In genomic region chr6:39196648-39197047, GRCh38 we compare ENCODE assay signal across 1 cellular context.
TF ChIP-seq lines count a peak whose summit lies in the region.

No MANE protein-coding gene starts in this region.

TF ChIP-seq in K562, 482 proteins besides CTCF, POLR2A, EP300 and RAD21 (continued from another document):
- TF ChIP-seq, protein P1, sequence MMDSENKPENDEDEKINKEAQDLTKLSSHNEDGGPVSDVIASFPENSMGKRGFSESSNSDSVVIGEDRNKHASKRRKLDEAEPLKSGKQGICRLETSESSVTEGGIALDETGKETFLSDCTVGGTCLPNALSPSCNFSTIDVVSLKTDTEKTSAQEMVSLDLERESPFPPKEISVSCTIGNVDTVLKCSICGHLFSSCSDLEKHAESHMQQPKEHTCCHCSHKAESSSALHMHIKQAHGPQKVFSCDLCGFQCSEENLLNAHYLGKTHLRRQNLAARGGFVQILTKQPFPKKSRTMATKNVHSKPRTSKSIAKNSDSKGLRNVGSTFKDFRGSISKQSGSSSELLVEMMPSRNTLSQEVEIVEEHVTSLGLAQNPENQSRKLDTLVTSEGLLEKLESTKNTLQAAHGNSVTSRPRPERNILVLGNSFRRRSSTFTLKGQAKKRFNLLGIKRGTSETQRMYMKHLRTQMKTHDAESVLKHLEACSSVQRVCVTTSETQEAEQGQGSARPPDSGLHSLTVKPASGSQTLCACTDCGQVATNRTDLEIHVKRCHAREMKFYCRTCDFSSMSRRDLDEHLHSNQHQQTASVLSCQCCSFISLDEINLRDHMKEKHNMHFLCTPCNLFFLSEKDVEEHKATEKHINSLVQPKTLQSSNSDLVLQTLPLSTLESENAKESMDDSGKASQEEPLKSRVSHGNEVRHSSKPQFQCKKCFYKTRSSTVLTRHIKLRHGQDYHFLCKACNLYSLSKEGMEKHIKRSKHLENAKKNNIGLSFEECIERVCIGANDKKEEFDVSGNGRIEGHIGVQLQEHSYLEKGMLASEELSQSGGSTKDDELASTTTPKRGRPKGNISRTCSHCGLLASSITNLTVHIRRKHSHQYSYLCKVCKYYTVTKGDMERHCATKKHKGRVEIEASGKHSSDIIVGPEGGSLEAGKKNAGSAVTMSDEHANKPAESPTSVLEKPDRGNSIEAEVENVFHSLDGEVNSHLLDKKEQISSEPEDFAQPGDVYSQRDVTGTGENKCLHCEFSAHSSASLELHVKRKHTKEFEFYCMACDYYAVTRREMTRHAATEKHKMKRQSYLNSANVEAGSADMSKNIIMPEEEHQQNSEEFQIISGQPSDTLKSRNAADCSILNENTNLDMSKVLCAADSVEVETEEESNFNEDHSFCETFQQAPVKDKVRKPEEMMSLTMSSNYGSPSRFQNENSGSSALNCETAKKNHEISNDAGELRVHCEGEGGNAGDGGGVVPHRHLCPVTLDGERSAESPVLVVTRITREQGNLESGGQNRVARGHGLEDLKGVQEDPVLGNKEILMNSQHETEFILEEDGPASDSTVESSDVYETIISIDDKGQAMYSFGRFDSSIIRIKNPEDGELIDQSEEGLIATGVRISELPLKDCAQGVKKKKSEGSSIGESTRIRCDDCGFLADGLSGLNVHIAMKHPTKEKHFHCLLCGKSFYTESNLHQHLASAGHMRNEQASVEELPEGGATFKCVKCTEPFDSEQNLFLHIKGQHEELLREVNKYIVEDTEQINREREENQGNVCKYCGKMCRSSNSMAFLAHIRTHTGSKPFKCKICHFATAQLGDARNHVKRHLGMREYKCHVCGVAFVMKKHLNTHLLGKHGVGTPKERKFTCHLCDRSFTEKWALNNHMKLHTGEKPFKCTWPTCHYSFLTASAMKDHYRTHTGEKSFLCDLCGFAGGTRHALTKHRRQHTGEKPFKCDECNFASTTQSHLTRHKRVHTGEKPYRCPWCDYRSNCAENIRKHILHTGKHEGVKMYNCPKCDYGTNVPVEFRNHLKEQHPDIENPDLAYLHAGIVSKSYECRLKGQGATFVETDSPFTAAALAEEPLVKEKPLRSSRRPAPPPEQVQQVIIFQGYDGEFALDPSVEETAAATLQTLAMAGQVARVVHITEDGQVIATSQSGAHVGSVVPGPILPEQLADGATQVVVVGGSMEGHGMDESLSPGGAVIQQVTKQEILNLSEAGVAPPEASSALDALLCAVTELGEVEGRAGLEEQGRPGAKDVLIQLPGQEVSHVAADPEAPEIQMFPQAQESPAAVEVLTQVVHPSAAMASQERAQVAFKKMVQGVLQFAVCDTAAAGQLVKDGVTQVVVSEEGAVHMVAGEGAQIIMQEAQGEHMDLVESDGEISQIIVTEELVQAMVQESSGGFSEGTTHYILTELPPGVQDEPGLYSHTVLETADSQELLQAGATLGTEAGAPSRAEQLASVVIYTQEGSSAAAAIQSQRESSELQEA (IDR thresholded peaks at IDR 0.05; ENCODE audit: low read depth) = no peak
- TF ChIP-seq MYBL2 (IDR thresholded peaks at IDR 0.05; ENCODE audit: low read depth) (no peak), MYBL2 (CRISPR knock-in tag; IDR thresholded peaks at IDR 0.05; ENCODE audit: borderline replicate concordance) (no peak), CBFA2T2 (conservative IDR thresholded peaks at IDR 0.05) (peak; percentile 90), MAFF (IDR thresholded peaks at IDR 0.05; ENCODE audit: low read length) (no peak), CCNT2 (IDR thresholded peaks at IDR 0.05; ENCODE audit: borderline replicate concordance, extremely low read depth, insufficient read length, low read depth, low read length) (no peak), SRSF3 (IDR thresholded peaks at IDR 0.05; ENCODE audit: insufficient read depth, low read length) (no peak), MXI1 (IDR thresholded peaks at IDR 0.05; ENCODE audit: low read depth, low read length) (no peak), TFAP4 (CRISPR knock-in tag; IDR thresholded peaks at IDR 0.05; ENCODE audit: borderline replicate concordance) (peak; percentile 28; the same call in 1 of the 2 replicates), NEUROD1 (IDR thresholded peaks at IDR 0.05; ENCODE audit: borderline replicate concordance, low read depth, low read length, partially characterized antibody) (no peak), PTBP1 (IDR thresholded peaks at IDR 0.05; ENCODE audit: low read depth, low read length) (no peak), SOX6 (IDR thresholded peaks at IDR 0.05) (no peak), CBFA2T3 (IDR thresholded peaks at IDR 0.05) (peak; percentile 90), PRPF4 (IDR thresholded peaks at IDR 0.05; ENCODE audit: insufficient read depth, low read depth, low read length, poor library complexity, severe bottlenecking) (no peak), TCF3 (CRISPR knock-in tag; IDR thresholded peaks at IDR 0.05) (peak; percentile 75), KLF16 (IDR thresholded peaks at IDR 0.05) (peak; percentile 36; the same call in 1 of the 2 replicates), TAL1 (IDR thresholded peaks at IDR 0.05) (peak; percentile 72; the same call in 1 of the 2 replicates), NCOR1 (IDR thresholded peaks at IDR 0.05) (peak; percentile 68; the same call in 1 of the 2 replicates), NFIC (IDR thresholded peaks at IDR 0.05) (peak; percentile 63), TRIM24 (IDR thresholded peaks at IDR 0.05) (peak; percentile 48 to 66; a peak in 3 of 4 replicates), JUND (IDR thresholded peaks at IDR 0.05; ENCODE audit: borderline replicate concordance, low read depth, low read length) (peak; percentile 60; the same call in 1 of the 2 replicates), JUND (tag; IDR thresholded peaks at IDR 0.05; ENCODE audit: borderline replicate concordance, low read depth, low read length) (peak; percentile 42; the same call in 1 of the 3 replicates), ATF3 (IDR thresholded peaks at IDR 0.05) (peak; percentile 59), ATF3 (CRISPR knock-in tag; conservative IDR thresholded peaks at IDR 0.05) (no peak), FOSL1 (tag; conservative IDR thresholded peaks at IDR 0.05) (0 out of 2 replicates have a peak, but pooled peaks have one; percentile 49), NELFE (IDR thresholded peaks at IDR 0.05; ENCODE audit: insufficient read depth, insufficient read length) (no peak), TARDBP (IDR thresholded peaks at IDR 0.05) (no peak), CAMTA2 (CRISPR knock-in tag; conservative IDR thresholded peaks at IDR 0.05) (no peak), RFX1 (IDR thresholded peaks at IDR 0.05) (no peak), POLR2AphosphoS5 (IDR thresholded peaks at IDR 0.05; ENCODE audit: control insufficient read depth, insufficient read depth, low read depth, low read length) (peak; percentile 50; the same call in 1 of the 2 replicates), ARID1B (IDR thresholded peaks at IDR 0.05) (peak; percentile 68), MBD2 (IDR thresholded peaks at IDR 0.05; ENCODE audit: borderline replicate concordance, low read depth) (no peak), CTBP1 (IDR thresholded peaks at IDR 0.05; ENCODE audit: borderline replicate concordance) (no peak; the same call in 1 of the 2 replicates), FOXK2 (conservative IDR thresholded peaks at IDR 0.05 in 1 of 2, IDR thresholded peaks at IDR 0.05 in 1 of 2; ENCODE audit: low read depth in 2 of 2) (no peak), EP400 (IDR thresholded peaks at IDR 0.05) (no peak), CBX5 (IDR thresholded peaks at IDR 0.05; ENCODE audit: borderline replicate concordance, low read depth) (no peak), ETV5 (CRISPR knock-in tag; IDR thresholded peaks at IDR 0.05; ENCODE audit: low read depth) (no peak), ARNT (IDR thresholded peaks at IDR 0.05) (no peak)
